ENCODE assay signal across 1 cellular context in genomic region chr1:154969741-154970452, GRCh38.
TF ChIP-seq lines count a peak whose summit lies in the region.

No MANE protein-coding gene starts in this region.

TF ChIP-seq in liver, 16 proteins besides CTCF, POLR2A, EP300 and RAD21 (continued from another document):
- TF ChIP-seq ATF3 (IDR thresholded peaks at IDR 0.05) (no peak), YY1 (IDR thresholded peaks at IDR 0.05) (no peak), REST (IDR thresholded peaks at IDR 0.05) (no peak), FOXA1 (IDR thresholded peaks at IDR 0.05) (no peak)
